21 cellular contexts compared by ENCODE assay signal in the genomic region with DNA sequence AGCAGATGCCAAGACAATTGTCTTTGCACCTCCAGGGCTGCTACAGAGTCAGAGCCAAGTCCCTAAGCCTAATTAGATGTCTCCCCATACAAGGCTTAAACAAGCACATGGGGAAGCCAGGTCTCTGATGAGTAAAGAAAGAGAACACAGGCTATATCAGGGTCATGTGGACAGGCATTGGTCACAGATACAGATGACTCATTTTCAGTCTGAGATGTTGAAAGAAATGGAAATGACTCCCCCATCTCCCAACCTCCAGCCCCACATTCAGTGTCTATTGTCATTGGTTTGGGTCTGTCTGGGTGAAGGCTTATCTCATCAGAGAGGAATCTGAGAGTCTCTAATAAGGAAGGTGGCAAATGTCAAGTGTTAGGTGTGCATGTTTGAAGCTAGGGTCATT.
DNase-seq lines count a peak whose midpoint lies in the region; ATAC-seq and TF ChIP-seq lines count a peak whose summit lies in the region.
"Had no signal": no experiment of that assay in that cellular context is flagged by ENCODE, and none has a peak within 500 bp of the region (broad histone marks: within the 10 kb centered on the region; RNA-seq: fewer than 3 reads in every experiment).

No MANE protein-coding gene starts in this region.

- H3K9me3 ChIP-seq in mesodermal cell (ENCODE audit: control insufficient read depth, low read length) (no peaks in the 10 kb centered on the region), osteoblast (ENCODE audit: low read depth, low read length) (peaks cover 3% of the 10 kb centered on the region)
- H3K9me3 ChIP-seq: body of pancreas, left ventricle myocardium inferior had no signal

- no peak overlapping the region for H3K27ac Mint-ChIP-seq in activated CD4-positive, alpha-beta memory T cell treated with anti-CD3 and anti-CD28 coated beads, Interleukin-2, amount 10 ng/mL, durations not matched to agents 7 days and 5 days

- ATAC-seq in GM18868 (IDR thresholded peaks at IDR 0.05; ENCODE audit: unreplicated experiment) (peak; percentile 79), GM21723 (IDR thresholded peaks at IDR 0.05; ENCODE audit: unreplicated experiment) (no peak)
- ATAC-seq: body of pancreas; stimulated activated naive CD8-positive, alpha-beta T cell treated with anti-CD3 and anti-CD28 coated beads, Interleukin-15, Interleukin-2, amounts not matched to agents 100 U/mL and 50 U/mL, for 24 hours had no signal

- no peaks in the 10 kb centered on the region for H4K20me1 ChIP-seq in osteoblast (ENCODE audit: insufficient read depth, low read length)
- H4K20me1 ChIP-seq: BLaER1 had no signal

- CTCF ChIA-PET in activated CD4-positive, alpha-beta memory T cell treated with anti-CD3 and anti-CD28 coated beads, Interleukin-2, amount 10 ng/mL, durations not matched to agents 7 days and 5 days (lab: Charles Lee): no interaction called here

- TF ChIP-seq CTCF in NB4 (IDR thresholded peaks at IDR 0.05; ENCODE audit: low read depth, low read length) (no peak), osteoblast (IDR thresholded peaks at IDR 0.05; ENCODE audit: extremely low read depth, low read depth, low read length) (no peak)

- H2AFZ ChIP-seq in osteoblast (ENCODE audit: low read length): no peak overlapping the region

- no peak for TF ChIP-seq POLR2A in NB4 (IDR thresholded peaks at IDR 0.05; ENCODE audit: extremely low read depth, insufficient read length)

- peaks cover 3% of the 10 kb centered on the region for H3K4me1 ChIP-seq in mesodermal cell (ENCODE audit: control insufficient read depth, insufficient read depth, low read length, poor library complexity, severe bottlenecking)
- H3K4me1 ChIP-seq in osteoblast (ENCODE audit: insufficient read depth, low read length): no peaks in the 10 kb centered on the region
- H3K4me1 ChIP-seq: BLaER1, body of pancreas, left ventricle myocardium inferior had no signal

- H3K4me3 ChIP-seq in NB4 (ENCODE audit: low read depth, low read length) (no peak overlapping the region), mesodermal cell (ENCODE audit: extremely low read depth, insufficient read depth, low read length, poor library complexity, severe bottlenecking) (no peak overlapping the region), osteoblast (ENCODE audit: insufficient read depth, low read length) (no peak overlapping the region)
- H3K4me3 ChIP-seq: BLaER1, body of pancreas, left ventricle myocardium inferior had no signal

- H3K27ac ChIP-seq in epithelial cell of prostate (no peak overlapping the region), mesodermal cell (ENCODE audit: low read depth, low read length, severe bottlenecking) (peak overlapping the region; percentile 30), osteoblast (ENCODE audit: low read depth, low read length) (no peak overlapping the region)
- H3K27ac ChIP-seq: BLaER1, body of pancreas, left ventricle myocardium inferior had no signal

- H3K79me2 ChIP-seq in osteoblast (ENCODE audit: insufficient read depth, low read length): no peaks in the 10 kb centered on the region

- no peaks in the 10 kb centered on the region for H3K36me3 ChIP-seq in mesodermal cell (ENCODE audit: control insufficient read depth, insufficient read depth, low read length)
- no peaks in the 10 kb centered on the region for H3K36me3 ChIP-seq in osteoblast (ENCODE audit: insufficient read depth, low read length)
- H3K36me3 ChIP-seq: BLaER1, left ventricle myocardium inferior had no signal

- DNase-seq in NB4 (ENCODE audit: low read depth) (peak; percentile 85), epithelial cell of prostate (ENCODE audit: low read depth, low spot score) (peak; percentile 12), GF-D8 (lab: John Stamatoyannopoulos, UW) (no peak), osteoblast (ENCODE audit: insufficient read length, low spot score, missing footprints) (no peak)
- no peak for DNase-seq in activated CD4-positive, alpha-beta memory T cell treated with anti-CD3 and anti-CD28 coated beads, Interleukin-2, amount 10 ng/mL, durations not matched to agents 7 days and 5 days
- DNase-seq: activated CD8-positive, alpha-beta memory T cell treated with anti-CD3 and anti-CD28 coated beads for 24 hours; activated gamma-delta T cell; body of pancreas; effector memory CD4-positive, alpha-beta T cell; IMR-90; NCI-H1436 treated with DMSO at 0.1 percent for 48 hours; NCI-H69; right cardiac atrium; Right ventricle myocardium superior; stimulated activated CD4-positive, alpha-beta T cell treated with anti-CD3 and anti-CD28 coated beads, Interleukin-4, amount 100 ng/mL, for 24 hours; stimulated activated naive CD8-positive, alpha-beta T cell treated with anti-CD3 and anti-CD28 coated beads, Interleukin-15, Interleukin-2, amounts not matched to agents 100 U/mL and 50 U/mL, for 24 hours had no signal

- no peaks in the 10 kb centered on the region for H3K4me1 Mint-ChIP-seq in activated CD4-positive, alpha-beta memory T cell treated with anti-CD3 and anti-CD28 coated beads, Interleukin-2, amount 10 ng/mL, durations not matched to agents 7 days and 5 days

- no peaks in the 10 kb centered on the region for H3K9me3 Mint-ChIP-seq in activated CD4-positive, alpha-beta memory T cell treated with anti-CD3 and anti-CD28 coated beads, Interleukin-2, amount 10 ng/mL, durations not matched to agents 7 days and 5 days

- POLR2A ChIA-PET in activated CD4-positive, alpha-beta memory T cell treated with anti-CD3 and anti-CD28 coated beads, Interleukin-2, amount 10 ng/mL, durations not matched to agents 7 days and 5 days (lab: Charles Lee): no interaction called here

- H3K27me3 Mint-ChIP-seq in activated CD4-positive, alpha-beta memory T cell treated with anti-CD3 and anti-CD28 coated beads, Interleukin-2, amount 10 ng/mL, durations not matched to agents 7 days and 5 days: no peaks in the 10 kb centered on the region

- H3K4me2 ChIP-seq in osteoblast (ENCODE audit: insufficient read depth, low read length): no peak overlapping the region
- H3K4me2 ChIP-seq: BLaER1 had no signal

- H3K36me3 Mint-ChIP-seq in activated CD4-positive, alpha-beta memory T cell treated with anti-CD3 and anti-CD28 coated beads, Interleukin-2, amount 10 ng/mL, durations not matched to agents 7 days and 5 days (ENCODE audit: low read depth): no peaks in the 10 kb centered on the region

- no peak overlapping the region for H3K4me3 Mint-ChIP-seq in activated CD4-positive, alpha-beta memory T cell treated with anti-CD3 and anti-CD28 coated beads, Interleukin-2, amount 10 ng/mL, durations not matched to agents 7 days and 5 days

- H3K27me3 ChIP-seq in osteoblast (ENCODE audit: insufficient read depth, low read length): no peaks in the 10 kb centered on the region
- H3K27me3 ChIP-seq: BLaER1, body of pancreas had no signal

Comparison
In these comparisons a context has a peak if more than half of its experiments do, and no peak if none do; other contexts are left out.
1. DNase-seq: peak in NB4 (single experiment) and epithelial cell of prostate (single experiment); none in GF-D8 (single experiment), activated CD4-positive, alpha-beta memory T cell treated with anti-CD3 and anti-CD28 coated beads, Interleukin-2, amount 10 ng/mL, durations not matched to agents 7 days and 5 days (single experiment) and osteoblast (single experiment).